Comparison of ENCODE assay signal across 9 cellular contexts in the genomic region with DNA sequence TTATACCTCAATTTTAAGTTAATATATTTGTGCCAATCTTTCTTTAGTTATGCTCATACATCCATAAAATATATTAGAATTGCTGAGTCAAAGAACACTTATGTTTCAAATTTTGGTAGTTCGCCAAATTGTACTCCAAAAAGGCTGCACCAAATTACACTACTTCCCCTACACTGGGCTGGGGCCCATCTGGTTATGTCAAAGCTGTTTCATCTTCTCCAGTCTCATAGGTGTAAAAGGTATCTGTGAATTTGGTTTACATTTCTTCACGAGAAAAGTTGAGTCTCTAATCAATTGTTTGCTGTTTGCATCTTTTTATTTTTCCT. TPM values are rescaled to one million over a fixed set of nuclear protein-coding genes. Genes with fewer than 3 reads are reported as not detected.
DNase-seq lines count a peak whose midpoint lies in the region; ATAC-seq, FAIRE-seq and TF ChIP-seq lines count a peak whose summit lies in the region.
"Had no signal": no experiment of that assay in that cellular context is flagged by ENCODE, and none has a peak within 500 bp of the region (broad histone marks: within the 10 kb centered on the region; RNA-seq: fewer than 3 reads in every experiment).

No MANE protein-coding gene starts in this region.

- peaks cover 49% of the 10 kb centered on the region for H3K4me1 Mint-ChIP-seq in activated T-cell treated with anti-CD3 and anti-CD28 coated beads, Interleukin-2, amount 50 U/mL, for 4 hours (ENCODE audit: low read depth)
- H3K4me1 Mint-ChIP-seq in activated T-helper 2 cell treated with anti-CD3 and anti-CD28 coated beads, Interferon-gamma antibody, Interleukin-2, Interleukin-4, amounts not matched to agents 10 μg/mL and 5 μg/mL and 100 μg/mL, durations not matched to agents 14 hours and 24 hours and 36 hours (ENCODE audit: low read depth), result peaks cover 35% of the 10 kb centered on the region

- peaks cover 8% of the 10 kb centered on the region for H3K79me2 ChIP-seq in keratinocyte (ENCODE audit: control insufficient read depth, insufficient read depth, low read length)

- no peak for ATAC-seq in activated T-cell treated with anti-CD3 and anti-CD28 coated beads, Interleukin-2, amount 50 U/mL, for 4 hours
- no peak for ATAC-seq in thoracic aorta (ENCODE audit: insufficient number of reproducible peaks, low FRiP score, low read depth)

- H3K27me3 ChIP-seq in keratinocyte (ENCODE audit: control insufficient read depth, extremely low read depth, insufficient read depth, low read length), result no peaks in the 10 kb centered on the region
- H3K27me3 ChIP-seq in thoracic aorta (replicated peaks; ENCODE audit: insufficient read depth), result no peaks in the 10 kb centered on the region

- H3K27me3 Mint-ChIP-seq in activated T-cell treated with anti-CD3 and anti-CD28 coated beads, Interleukin-2, amount 50 U/mL, for 4 hours (ENCODE audit: low read depth), result peaks cover 1% of the 10 kb centered on the region
- H3K27me3 Mint-ChIP-seq in activated T-helper 2 cell treated with anti-CD3 and anti-CD28 coated beads, Interferon-gamma antibody, Interleukin-2, Interleukin-4, amounts not matched to agents 10 μg/mL and 5 μg/mL and 100 μg/mL, durations not matched to agents 14 hours and 24 hours and 36 hours (ENCODE audit: low read depth), result peaks cover 11% of the 10 kb centered on the region

- H3K9me3 ChIP-seq in keratinocyte (ENCODE audit: control insufficient read depth, low read depth, low read length), result no peaks in the 10 kb centered on the region
- H3K9me3 ChIP-seq in thoracic aorta, result no peaks in the 10 kb centered on the region

- DNase-seq in activated T-cell treated with anti-CD3 and anti-CD28 coated beads, Interleukin-2, amount 50 U/mL, for 4 hours, result no peak
- DNase-seq in activated T-cell treated with anti-CD3 and anti-CD28 coated beads, Interleukin-2, amount 50 U/mL, for 48 hours, result no peak
- DNase-seq in activated T-helper 2 cell treated with anti-CD3 and anti-CD28 coated beads, Interferon-gamma antibody, Interleukin-2, Interleukin-4, amounts not matched to agents 10 μg/mL and 5 μg/mL and 100 μg/mL, durations not matched to agents 14 hours and 24 hours and 36 hours (ENCODE audit: low spot score), result no peak
- DNase-seq in keratinocyte (ENCODE audit: low read depth, low spot score) (no peak), thoracic aorta (ENCODE audit: low spot score) (no peak), SKM-1 treated with dmso at 0.1 percent for 144 hours (lab: John Stamatoyannopoulos, UW; ENCODE audit: unreplicated experiment) (no peak), NCI-H1436 (lab: John Stamatoyannopoulos, UW) (no peak)
- DNase-seq in effector CD8-positive, alpha-beta T cell (lab: John Stamatoyannopoulos, UW), result no peak

- peaks cover 11% of the 10 kb centered on the region for H3K4me1 ChIP-seq in keratinocyte (ENCODE audit: control insufficient read depth, extremely low read depth, insufficient read depth, low read length)
- H3K4me1 ChIP-seq in thoracic aorta (ENCODE audit: control insufficient read depth in 1 of 2, low read depth in 2 of 2), result peaks cover 9 to 21% of the 10 kb centered on the region in 2 donors

- FAIRE-seq in keratinocyte (lab: Jason Lieb, UNC), result no peak
- FAIRE-seq: colon had no signal

- peak overlapping the region; percentile 97 for H2AFZ ChIP-seq in keratinocyte (ENCODE audit: control insufficient read depth, low read length)

- intact Hi-C loops in activated T-helper 2 cell treated with anti-CD3 and anti-CD28 coated beads, Interferon-gamma antibody, Interleukin-2, Interleukin-4, amounts not matched to agents 10 μg/mL and 5 μg/mL and 100 μg/mL, durations not matched to agents 14 hours and 24 hours and 36 hours (cut with micrococcal nuclease), result loop anchor here (5.0 kb wide), 2 partner anchors 150 to 160 kb away; partner anchors contain the start of gene EIF2AK4

- no peak overlapping the region for H3K9ac ChIP-seq in keratinocyte (ENCODE audit: control insufficient read depth, extremely low read depth, insufficient read depth, low read length)

- H3K4me3 ChIP-seq in keratinocyte (ENCODE audit: control insufficient read depth in 2 of 3, extremely low read depth in 1 of 3, insufficient read depth in 2 of 3, low read depth in 1 of 3, low read length in 3 of 3) (peak overlapping the region; percentile 45 to 77 (median 48)), thoracic aorta (peak overlapping the region; percentile 91)

- peak overlapping the region; percentile 67 for H3K27ac Mint-ChIP-seq in activated T-helper 2 cell treated with anti-CD3 and anti-CD28 coated beads, Interferon-gamma antibody, Interleukin-2, Interleukin-4, amounts not matched to agents 10 μg/mL and 5 μg/mL and 100 μg/mL, durations not matched to agents 14 hours and 24 hours and 36 hours

- peak overlapping the region; percentile 63 for H3K4me2 ChIP-seq in keratinocyte (ENCODE audit: control insufficient read depth, extremely low read depth, insufficient read depth, low read depth, low read length)

- H3K9me3 Mint-ChIP-seq in activated T-cell treated with anti-CD3 and anti-CD28 coated beads, Interleukin-2, amount 50 U/mL, for 4 hours, result no peaks in the 10 kb centered on the region
- H3K9me3 Mint-ChIP-seq in activated T-helper 2 cell treated with anti-CD3 and anti-CD28 coated beads, Interferon-gamma antibody, Interleukin-2, Interleukin-4, amounts not matched to agents 10 μg/mL and 5 μg/mL and 100 μg/mL, durations not matched to agents 14 hours and 24 hours and 36 hours, result no peaks in the 10 kb centered on the region

- dilution Hi-C loops in keratinocyte (cut with MboI; ENCODE audit: extremely low pct_ligation_motif_present, low sequenced_read_pairs), result no loop called here

- peaks cover 2% of the 10 kb centered on the region for H3K36me3 Mint-ChIP-seq in activated T-cell treated with anti-CD3 and anti-CD28 coated beads, Interleukin-2, amount 50 U/mL, for 4 hours (ENCODE audit: insufficient read depth)
- H3K36me3 Mint-ChIP-seq in activated T-helper 2 cell treated with anti-CD3 and anti-CD28 coated beads, Interferon-gamma antibody, Interleukin-2, Interleukin-4, amounts not matched to agents 10 μg/mL and 5 μg/mL and 100 μg/mL, durations not matched to agents 14 hours and 24 hours and 36 hours (ENCODE audit: low read depth), result no peaks in the 10 kb centered on the region

- no peaks in the 10 kb centered on the region for H4K20me1 ChIP-seq in keratinocyte (ENCODE audit: control insufficient read depth, extremely low read depth, insufficient read depth, low read length)

- H3K36me3 ChIP-seq in keratinocyte (ENCODE audit: control insufficient read depth in 2 of 2, extremely low read depth in 1 of 2, insufficient read depth in 2 of 2, low read length in 2 of 2) (no peaks in the 10 kb centered on the region), thoracic aorta (no peaks in the 10 kb centered on the region)

- no peak overlapping the region for H3K27ac ChIP-seq in keratinocyte (ENCODE audit: control insufficient read depth, insufficient read depth, low read length)
- peak overlapping the region in 1 of 2 donors; percentile 31 for H3K27ac ChIP-seq in thoracic aorta

- TF ChIP-seq CTCF in keratinocyte (optimal IDR thresholded peaks at IDR 0.05 in 1 of 3, IDR thresholded peaks at IDR 0.05 in 1 of 3, conservative IDR thresholded peaks at IDR 0.05 in 1 of 3; ENCODE audit: extremely low read depth in 1 of 3, insufficient read depth in 2 of 3, low read length in 3 of 3), result no peak
- no peak for TF ChIP-seq CTCF in thoracic aorta (IDR thresholded peaks at IDR 0.05)

- peak overlapping the region; percentile 81 for H3K4me3 Mint-ChIP-seq in activated T-cell treated with anti-CD3 and anti-CD28 coated beads, Interleukin-2, amount 50 U/mL, for 4 hours
- peak overlapping the region; percentile 81 for H3K4me3 Mint-ChIP-seq in activated T-helper 2 cell treated with anti-CD3 and anti-CD28 coated beads, Interferon-gamma antibody, Interleukin-2, Interleukin-4, amounts not matched to agents 10 μg/mL and 5 μg/mL and 100 μg/mL, durations not matched to agents 14 hours and 24 hours and 36 hours (ENCODE audit: low read depth)

- no peaks in the 10 kb centered on the region for H3K9me1 ChIP-seq in keratinocyte (ENCODE audit: control insufficient read depth, extremely low read depth, insufficient read depth, low read length)

RNA-seq across cellular contexts. Expression of gene FSIP1, which starts 0.7 kb away (rescaled TPM):
- under 1 TPM; 0.22 to 0.69 (median 0.38) TPM for total RNA-seq in activated T-cell treated with anti-CD3 and anti-CD28 coated beads, Interleukin-2, amount 50 U/mL, for 4 hours
- 0.14 and 0.16 TPM in 2 replicates for total RNA-seq in activated T-helper 2 cell treated with anti-CD3 and anti-CD28 coated beads, Interferon-gamma antibody, Interleukin-2, Interleukin-4, amounts not matched to agents 10 μg/mL and 5 μg/mL and 100 μg/mL, durations not matched to agents 14 hours and 24 hours and 36 hours
- 1.1 to 1.5 TPM (median 1.2 TPM) in 3 replicates for polyA plus RNA-seq in keratinocyte
- 1.8 TPM for polyA plus RNA-seq in keratinocyte (2011; ENCODE audit: low read depth)
- 1.3 and 2.2 TPM in 2 replicates for polyA plus RNA-seq in keratinocyte (2011; cell fraction: cytosol; rRNA removed)
- polyA plus RNA-seq in keratinocyte (2011; cell fraction: nucleus; rRNA removed), result 1.0 and 1.5 TPM in 2 replicates
- 1.9 and 2.5 TPM in 2 replicates for polyA plus RNA-seq in keratinocyte (2012; ENCODE audit: low replicate concordance)
- polyA minus RNA-seq in keratinocyte, result 0.33 to 0.45 TPM (median 0.33 TPM) in 3 replicates
- not detected for polyA minus RNA-seq in keratinocyte (2011; cell fraction: cytosol; rRNA and poly(A)+ RNA removed)
- polyA minus RNA-seq in keratinocyte (2011; cell fraction: nucleus; rRNA and poly(A)+ RNA removed), result 1.0 and 2.2 TPM in 2 replicates
- total RNA-seq in thoracic aorta, result under 1 TPM; 0.14 to 0.21 TPM
